24 cellular contexts compared by ENCODE assay signal in the genomic region with DNA sequence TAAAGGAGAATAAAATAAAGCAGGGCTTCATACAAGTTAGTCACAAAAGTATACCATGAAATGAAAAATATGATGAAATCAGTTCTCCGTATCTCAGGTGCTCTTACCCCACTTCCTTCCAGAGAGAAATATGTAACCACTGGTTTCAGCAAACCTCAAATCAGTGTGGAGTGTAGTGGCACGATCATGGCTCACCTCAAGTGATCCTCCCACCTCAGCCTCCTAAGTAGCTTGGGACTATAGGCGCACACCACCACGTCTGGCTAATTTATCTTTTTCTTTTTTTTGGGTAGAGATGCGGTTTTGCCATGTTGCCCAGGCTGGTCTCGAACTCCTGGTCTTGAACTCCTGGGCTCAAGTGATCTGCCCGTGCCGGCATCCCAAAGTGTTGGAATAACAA. TPM values are rescaled to one million over a fixed set of nuclear protein-coding genes. Genes with fewer than 3 reads are reported as not detected.
DNase-seq lines count a peak whose midpoint lies in the region; ATAC-seq and TF ChIP-seq lines count a peak whose summit lies in the region.
"Had no signal": no experiment of that assay in that cellular context is flagged by ENCODE, and none has a peak within 500 bp of the region (broad histone marks: within the 10 kb centered on the region; RNA-seq: fewer than 3 reads in every experiment).

No MANE protein-coding gene starts in this region.

- H3K4me3 ChIP-seq in CD8-positive, alpha-beta T cell (ENCODE audit: low read depth, low read length) = no peak overlapping the region
- H3K4me3 ChIP-seq: A549, BLaER1, body of pancreas, gastrocnemius medialis, lower lobe of right lung, Peyer's patch, suprapubic skin had no signal

- ATAC-seq in CD8-positive, alpha-beta T cell = peak; percentile 42
- ATAC-seq in memory B cell (ENCODE audit: low read depth) (peak; percentile 15), HG03135 (IDR thresholded peaks at IDR 0.05; ENCODE audit: unreplicated experiment) (no peak), GM19467 (IDR thresholded peaks at IDR 0.05; ENCODE audit: unreplicated experiment) (no peak)
- ATAC-seq: esophagus mucosa, gastrocnemius medialis, lower lobe of right lung had no signal

- POLR2A ChIA-PET in CD8-positive, alpha-beta T cell (lab: Charles Lee) = no interaction called here

- H3K4me1 Mint-ChIP-seq in activated CD4-positive, alpha-beta T cell treated with anti-CD3 and anti-CD28 coated beads, Interleukin-2, amount 10 ng/mL, durations not matched to agents 24 days and 14 days = peaks cover 30% of the 10 kb centered on the region
- peaks cover 63% of the 10 kb centered on the region for H3K4me1 Mint-ChIP-seq in CD8-positive, alpha-beta T cell (ENCODE audit: low read depth)
- H3K4me1 Mint-ChIP-seq in T-helper 1 cell treated with Interleukin-12 subunit alpha and Interleukin-12 subunit beta and Interleukin-4 antibody, amounts not matched to agents 30 μg/mL and 1 μg/mL, for 36 hours (ENCODE audit: low read depth) = peaks cover 39% of the 10 kb centered on the region
- peaks cover 40% of the 10 kb centered on the region for H3K4me1 Mint-ChIP-seq in memory B cell

- H3K9me3 Mint-ChIP-seq in activated CD4-positive, alpha-beta T cell treated with anti-CD3 and anti-CD28 coated beads, Interleukin-2, amount 10 ng/mL, durations not matched to agents 24 days and 14 days = no peaks in the 10 kb centered on the region
- H3K9me3 Mint-ChIP-seq in CD8-positive, alpha-beta T cell = no peaks in the 10 kb centered on the region
- H3K9me3 Mint-ChIP-seq in T-helper 1 cell treated with Interleukin-12 subunit alpha and Interleukin-12 subunit beta and Interleukin-4 antibody, amounts not matched to agents 30 μg/mL and 1 μg/mL, for 36 hours = no peaks in the 10 kb centered on the region
- no peaks in the 10 kb centered on the region for H3K9me3 Mint-ChIP-seq in memory B cell

- no peak for TF ChIP-seq CTCF in CD8-positive, alpha-beta T cell (IDR thresholded peaks at IDR 0.05)

- H3K36me3 Mint-ChIP-seq in activated CD4-positive, alpha-beta T cell treated with anti-CD3 and anti-CD28 coated beads, Interleukin-2, amount 10 ng/mL, durations not matched to agents 24 days and 14 days (ENCODE audit: low read depth) = peaks cover 37% of the 10 kb centered on the region
- H3K36me3 Mint-ChIP-seq in CD8-positive, alpha-beta T cell = peaks cover 29% of the 10 kb centered on the region
- H3K36me3 Mint-ChIP-seq in T-helper 1 cell treated with Interleukin-12 subunit alpha and Interleukin-12 subunit beta and Interleukin-4 antibody, amounts not matched to agents 30 μg/mL and 1 μg/mL, for 36 hours (ENCODE audit: low read depth) = peaks cover 28% of the 10 kb centered on the region
- H3K36me3 Mint-ChIP-seq in memory B cell = peaks cover 19% of the 10 kb centered on the region

- H3K27ac ChIP-seq in CD8-positive, alpha-beta T cell (ENCODE audit: low read depth, low read length) = no peak overlapping the region
- H3K27ac ChIP-seq: A549, BLaER1, gastrocnemius medialis, lower lobe of right lung, suprapubic skin, WERI-Rb-1 had no signal

- no peaks in the 10 kb centered on the region for H3K27me3 ChIP-seq in CD8-positive, alpha-beta T cell (ENCODE audit: insufficient read depth, low read length)
- H3K27me3 ChIP-seq: BLaER1, body of pancreas, gastrocnemius medialis, Peyer's patch, suprapubic skin had no signal

- H3K27me3 Mint-ChIP-seq in activated CD4-positive, alpha-beta T cell treated with anti-CD3 and anti-CD28 coated beads, Interleukin-2, amount 10 ng/mL, durations not matched to agents 24 days and 14 days = no peaks in the 10 kb centered on the region
- H3K27me3 Mint-ChIP-seq in CD8-positive, alpha-beta T cell (ENCODE audit: low read depth) = no peaks in the 10 kb centered on the region
- no peaks in the 10 kb centered on the region for H3K27me3 Mint-ChIP-seq in T-helper 1 cell treated with Interleukin-12 subunit alpha and Interleukin-12 subunit beta and Interleukin-4 antibody, amounts not matched to agents 30 μg/mL and 1 μg/mL, for 36 hours (ENCODE audit: low read depth)
- no peaks in the 10 kb centered on the region for H3K27me3 Mint-ChIP-seq in memory B cell

- H3K27ac Mint-ChIP-seq in activated CD4-positive, alpha-beta T cell treated with anti-CD3 and anti-CD28 coated beads, Interleukin-2, amount 10 ng/mL, durations not matched to agents 24 days and 14 days = no peak overlapping the region
- peak overlapping the region; percentile 49 for H3K27ac Mint-ChIP-seq in CD8-positive, alpha-beta T cell
- peak overlapping the region; percentile 49 for H3K27ac Mint-ChIP-seq in T-helper 1 cell treated with Interleukin-12 subunit alpha and Interleukin-12 subunit beta and Interleukin-4 antibody, amounts not matched to agents 30 μg/mL and 1 μg/mL, for 36 hours
- H3K27ac Mint-ChIP-seq in memory B cell = peak overlapping the region; percentile 58
- H3K27ac Mint-ChIP-seq: T-helper 2 cell treated with Interferon-gamma antibody and Interleukin-4, amounts not matched to agents 5 μg/mL and 100 μg/mL, for 36 hours had no signal

- peaks cover 29% of the 10 kb centered on the region for H3K4me1 ChIP-seq in CD8-positive, alpha-beta T cell (ENCODE audit: insufficient read depth, low read length)
- H3K4me1 ChIP-seq: BLaER1, suprapubic skin had no signal

- H3K4me3 Mint-ChIP-seq in activated CD4-positive, alpha-beta T cell treated with anti-CD3 and anti-CD28 coated beads, Interleukin-2, amount 10 ng/mL, durations not matched to agents 24 days and 14 days = no peak overlapping the region
- no peak overlapping the region for H3K4me3 Mint-ChIP-seq in CD8-positive, alpha-beta T cell
- no peak overlapping the region for H3K4me3 Mint-ChIP-seq in T-helper 1 cell treated with Interleukin-12 subunit alpha and Interleukin-12 subunit beta and Interleukin-4 antibody, amounts not matched to agents 30 μg/mL and 1 μg/mL, for 36 hours
- H3K4me3 Mint-ChIP-seq in memory B cell = no peak overlapping the region
- H3K4me3 Mint-ChIP-seq: T-helper 2 cell treated with Interferon-gamma antibody and Interleukin-4, amounts not matched to agents 5 μg/mL and 100 μg/mL, for 36 hours had no signal

- H3K9me3 ChIP-seq in CD8-positive, alpha-beta T cell (ENCODE audit: low read length) = no peaks in the 10 kb centered on the region
- H3K9me3 ChIP-seq: A549, BLaER1, body of pancreas, gastrocnemius medialis, lower lobe of right lung, Peyer's patch, suprapubic skin had no signal

- intact Hi-C loops in activated CD4-positive, alpha-beta T cell treated with anti-CD3 and anti-CD28 coated beads, Interleukin-2, amount 10 ng/mL, durations not matched to agents 24 days and 14 days (cut with micrococcal nuclease) = no loop called here
- intact Hi-C loops in CD8-positive, alpha-beta T cell (cut with DNase I, micrococcal nuclease) = no loop called here

- peak; percentile 68 for DNase-seq in activated CD4-positive, alpha-beta T cell treated with anti-CD3 and anti-CD28 coated beads, Interleukin-2, amount 10 ng/mL, durations not matched to agents 24 days and 14 days
- no peak for DNase-seq in activated CD4-positive, alpha-beta T cell treated with anti-CD3 and anti-CD28 coated beads for 4 hours
- DNase-seq in CD8-positive, alpha-beta T cell = no peak
- DNase-seq in memory B cell (ENCODE audit: low spot score in 2 of 2) (no peak), NCI-H774 (lab: John Stamatoyannopoulos, UW) (no peak)
- DNase-seq: body of pancreas; effector CD8-positive, alpha-beta T cell; gastrocnemius medialis; hypothalamus; Karpas-422; kidney; lower lobe of right lung; NCI-H1048; NCI-H1930; Peyer's patch; WERI-Rb-1 had no signal

- CTCF ChIA-PET in CD8-positive, alpha-beta T cell (lab: Charles Lee) = no interaction called here

- H3K36me3 ChIP-seq in CD8-positive, alpha-beta T cell (ENCODE audit: insufficient read depth, low read length) = no peaks in the 10 kb centered on the region
- H3K36me3 ChIP-seq: gastrocnemius medialis, lower lobe of right lung, Peyer's patch, suprapubic skin, WERI-Rb-1 had no signal

RNA-seq across cellular contexts. Expression of gene DENND4A, which starts 24.2 kb away (rescaled TPM):
- total RNA-seq in activated CD4-positive, alpha-beta T cell treated with anti-CD3 and anti-CD28 coated beads, Interleukin-2, amount 10 ng/mL, durations not matched to agents 24 days and 14 days = 44.2 and 48.3 TPM in 2 replicates
- total RNA-seq in CD8-positive, alpha-beta T cell = 100 to 1,000 TPM; 105 TPM

Comparison
In these comparisons a context has a peak if more than half of its experiments do, and no peak if none do; other contexts are left out.
1. ATAC-seq: peak in CD8-positive, alpha-beta T cell (single experiment) and memory B cell (single experiment); none in HG03135 (single experiment) and GM19467 (single experiment).